In genomic region chr4:128862608-128863313, GRCh38 we compare ENCODE assay signal across 9 cellular contexts. TPM values are rescaled to one million over a fixed set of nuclear protein-coding genes. Genes with fewer than 3 reads are reported as not detected.
DNase-seq lines count a peak whose midpoint lies in the region; ATAC-seq and TF ChIP-seq lines count a peak whose summit lies in the region.
"Had no signal": no experiment of that assay in that cellular context is flagged by ENCODE, and none has a peak within 500 bp of the region (broad histone marks: within the 10 kb centered on the region; RNA-seq: fewer than 3 reads in every experiment).

No MANE protein-coding gene starts in this region.

- no peaks in the 10 kb centered on the region for H3K9me3 Mint-ChIP-seq in activated CD4-positive, alpha-beta T cell treated with anti-CD3 and anti-CD28 coated beads, Interleukin-2, amount 10 ng/mL, durations not matched to agents 7 days and 5 days

- H3K36me3 ChIP-seq in mucosa of descending colon (ENCODE audit: low read depth): no peaks in the 10 kb centered on the region

- intact Hi-C loops in mucosa of descending colon (cut with DNase I, micrococcal nuclease): loop anchor here (5.0 to 10.0 kb wide), 2 partner anchors 295 to 668 kb away; no protein-coding TSS in a partner anchor

- ATAC-seq in HG03565 (IDR thresholded peaks at IDR 0.05; ENCODE audit: unreplicated experiment) (peak; percentile 44), mucosa of descending colon (peak; percentile 23)

- no peak for TF ChIP-seq CTCF in mucosa of descending colon (IDR thresholded peaks at IDR 0.05)

- POLR2A ChIA-PET in activated CD4-positive, alpha-beta T cell treated with anti-CD3 and anti-CD28 coated beads, Interleukin-2, amount 10 ng/mL, durations not matched to agents 7 days and 5 days (lab: Charles Lee): no interaction called here

- peak; percentile 19 for DNase-seq in activated CD4-positive, alpha-beta T cell treated with anti-CD3 and anti-CD28 coated beads for 1 hour
- no peak for DNase-seq in activated CD4-positive, alpha-beta T cell treated with anti-CD3 and anti-CD28 coated beads, Interleukin-2, amount 10 ng/mL, durations not matched to agents 7 days and 5 days
- peak; percentile 20 for DNase-seq in activated gamma-delta T cell (lab: John Stamatoyannopoulos, UW)
- no peak for DNase-seq in mucosa of descending colon
- DNase-seq in GDM1 (lab: John Stamatoyannopoulos, UW): no peak
- DNase-seq in ACHN: no peak
- DNase-seq in KBM-7: no peak

- peaks cover 66% of the 10 kb centered on the region for H3K36me3 Mint-ChIP-seq in activated CD4-positive, alpha-beta T cell treated with anti-CD3 and anti-CD28 coated beads, Interleukin-2, amount 10 ng/mL, durations not matched to agents 7 days and 5 days (ENCODE audit: low read depth)

- H3K4me3 Mint-ChIP-seq in activated CD4-positive, alpha-beta T cell treated with anti-CD3 and anti-CD28 coated beads, Interleukin-2, amount 10 ng/mL, durations not matched to agents 7 days and 5 days: no peak overlapping the region

- H3K4me1 ChIP-seq in mucosa of descending colon (ENCODE audit: low read depth): peaks cover 6% of the 10 kb centered on the region

- no peak overlapping the region for H3K27ac Mint-ChIP-seq in activated CD4-positive, alpha-beta T cell treated with anti-CD3 and anti-CD28 coated beads, Interleukin-2, amount 10 ng/mL, durations not matched to agents 7 days and 5 days

- no peaks in the 10 kb centered on the region for H3K27me3 Mint-ChIP-seq in activated CD4-positive, alpha-beta T cell treated with anti-CD3 and anti-CD28 coated beads, Interleukin-2, amount 10 ng/mL, durations not matched to agents 7 days and 5 days

- CTCF ChIA-PET in activated CD4-positive, alpha-beta T cell treated with anti-CD3 and anti-CD28 coated beads, Interleukin-2, amount 10 ng/mL, durations not matched to agents 7 days and 5 days (lab: Charles Lee): interaction anchor here (0.7 to 1.7 kb wide), 6 partner anchors 8 to 51 kb away, joined by 3 to 7 read pairs (median 3); no protein-coding TSS in a partner anchor

- in situ Hi-C loops in ACHN (cut with HindIII; ENCODE audit: low pct_ligation_motif_present, low pct_unique_long_range_greater_than_20kb, low sequenced_read_pairs): no loop called here
- in situ Hi-C loops in KBM-7 (cut with MboI; ENCODE audit: low pct_unique_long_range_greater_than_20kb, low sequenced_read_pairs): no loop called here

- H3K4me1 Mint-ChIP-seq in activated CD4-positive, alpha-beta T cell treated with anti-CD3 and anti-CD28 coated beads, Interleukin-2, amount 10 ng/mL, durations not matched to agents 7 days and 5 days: peaks cover 46% of the 10 kb centered on the region

- no peak overlapping the region for H3K4me3 ChIP-seq in mucosa of descending colon
- H3K4me3 ChIP-seq: skin epidermis had no signal

- H3K9me3 ChIP-seq in mucosa of descending colon: no peaks in the 10 kb centered on the region

RNA-seq across cellular contexts. Expression of gene JADE1, which starts 53.3 kb away (rescaled TPM):
- total RNA-seq in activated CD4-positive, alpha-beta T cell treated with anti-CD3 and anti-CD28 coated beads, Interleukin-2, amount 10 ng/mL, durations not matched to agents 7 days and 5 days: 10 to 100 TPM; 33.2 to 39.4 TPM
- 10 to 100 TPM in 2 of 3 donors, 1 to 10 TPM in 1; 8.5 to 30.9 (median 10.8) TPM for total RNA-seq in mucosa of descending colon

Comparison
In these comparisons a context has a peak if more than half of its experiments do, and no peak if none do; other contexts are left out.
1. DNase-seq: peak in activated CD4-positive, alpha-beta T cell treated with anti-CD3 and anti-CD28 coated beads for 1 hour (single experiment) and activated gamma-delta T cell (single experiment); none in activated CD4-positive, alpha-beta T cell treated with anti-CD3 and anti-CD28 coated beads, Interleukin-2, amount 10 ng/mL, durations not matched to agents 7 days and 5 days (single experiment), mucosa of descending colon (0 of 3), GDM1 (single experiment), ACHN (single experiment) and KBM-7 (single experiment).